Comparison of ENCODE assay signal across 1 cellular context in genomic region chr20:45373353-45374100, GRCh38.
TF ChIP-seq lines count a peak whose summit lies in the region.

No MANE protein-coding gene starts in this region.

TF ChIP-seq in IMR-90, 13 proteins besides CTCF, POLR2A, EP300 and RAD21:
- TF ChIP-seq ELK1 (IDR thresholded peaks at IDR 0.05; ENCODE audit: borderline replicate concordance, low read depth, low read length) (no peak), SMC3 (IDR thresholded peaks at IDR 0.05; ENCODE audit: low read depth, low read length) (peak; percentile 85)
